Comparison of ENCODE assay signal across 13 cellular contexts in the genomic region with DNA sequence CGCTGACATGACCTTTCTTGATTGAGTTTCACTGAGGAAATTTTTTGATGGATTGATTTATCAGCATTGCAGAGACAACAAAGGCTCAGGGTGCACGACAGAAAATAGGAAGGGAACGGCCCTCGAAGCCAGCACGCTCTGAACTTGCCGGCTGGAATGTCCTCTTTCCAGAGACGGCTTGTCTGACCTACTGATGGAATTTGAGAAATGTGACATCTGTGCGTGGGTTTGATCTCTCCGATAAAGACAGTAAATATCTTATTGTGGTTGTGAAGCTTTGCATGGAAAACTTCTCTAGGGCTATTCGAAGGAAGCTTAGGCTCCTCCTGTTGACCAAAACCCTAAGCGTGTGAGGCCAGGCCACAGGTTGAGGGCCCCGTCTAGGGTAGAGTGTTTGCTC.
"Had no signal": no experiment of that assay in that cellular context is flagged by ENCODE, and none has a peak within 500 bp of the region (broad histone marks: within the 10 kb centered on the region; RNA-seq: fewer than 3 reads in every experiment).

No MANE protein-coding gene starts in this region.

- H3K4me3 Mint-ChIP-seq: activated naive CD4-positive, alpha-beta T cell treated with anti-CD3 and anti-CD28 coated beads, Interleukin-2, amount 50 U/mL, for 24 hours; activated T-cell treated with anti-CD3 and anti-CD28 coated beads, Interleukin-2, amount 50 U/mL, for 72 hours; nephron progenitor cell had no signal

- DNase-seq: activated CD4-positive, alpha-beta T cell treated with anti-CD3 and anti-CD28 coated beads, Interleukin-2, amount 50 U/mL, for 4 hours; activated effector memory CD4-positive, alpha-beta T cell treated with anti-CD3 and anti-CD28 coated beads, Interleukin-2, amount 50 U/mL, for 16 hours; activated T-cell treated with anti-CD3 and anti-CD28 coated beads, Interleukin-2, amount 50 U/mL, for 72 hours; central memory CD4-positive, alpha-beta T cell; colonic mucosa; heart left ventricle; nephron progenitor cell; retina; stimulated activated CD4-positive, alpha-beta T cell treated with anti-CD3 and anti-CD28 coated beads, Interleukin-2, amount 100 ng/mL, for 24 hours; stimulated activated naive CD4-positive, alpha-beta T cell treated with Interleukin-2 at 50 U/mL for 16 hours; SW 1271; thyroid gland had no signal

- H3K27me3 Mint-ChIP-seq: activated naive CD4-positive, alpha-beta T cell treated with anti-CD3 and anti-CD28 coated beads, Interleukin-2, amount 50 U/mL, for 24 hours had no signal

- H3K27ac Mint-ChIP-seq: activated naive CD4-positive, alpha-beta T cell treated with anti-CD3 and anti-CD28 coated beads, Interleukin-2, amount 50 U/mL, for 24 hours; activated T-cell treated with anti-CD3 and anti-CD28 coated beads, Interleukin-2, amount 50 U/mL, for 72 hours; nephron progenitor cell had no signal

- ATAC-seq: activated T-cell treated with anti-CD3 and anti-CD28 coated beads, Interleukin-2, amount 50 U/mL, for 72 hours; heart left ventricle had no signal
